Comparison of ENCODE assay signal across 14 cellular contexts in genomic region chr5:95729115-95730010, GRCh38. TPM values are rescaled to one million over a fixed set of nuclear protein-coding genes. Genes with fewer than 3 reads are reported as not detected.
DNase-seq lines count a peak whose midpoint lies in the region; ATAC-seq and TF ChIP-seq lines count a peak whose summit lies in the region.
"Had no signal": no experiment of that assay in that cellular context is flagged by ENCODE, and none has a peak within 500 bp of the region (broad histone marks: within the 10 kb centered on the region; RNA-seq: fewer than 3 reads in every experiment).

No MANE protein-coding gene starts in this region.

- H3K9me3 Mint-ChIP-seq in activated T-cell treated with anti-CD3 and anti-CD28 coated beads, Interleukin-2, amount 50 U/mL, for 24 hours = no peaks in the 10 kb centered on the region
- no peaks in the 10 kb centered on the region for H3K9me3 Mint-ChIP-seq in T-cell
- H3K9me3 Mint-ChIP-seq in activated CD8-positive, alpha-beta memory T cell treated with anti-CD3 and anti-CD28 coated beads, Interleukin-2, amount 10 ng/mL, durations not matched to agents 7 days and 5 days (ENCODE audit: low read depth) = no peaks in the 10 kb centered on the region
- H3K9me3 Mint-ChIP-seq: dendritic cell treated with granulocyte-macrophage colony-stimulating factor and Interleukin-4, amounts not matched to agents 40 ng/mL and 50 ng/mL, for 4 days; T-helper 2 cell treated with Interferon-gamma antibody and Interleukin-4, amounts not matched to agents 5 μg/mL and 100 μg/mL, for 36 hours had no signal

- intact Hi-C loops in spleen (cut with DNase I; ENCODE audit: low total_unique reads) = no loop called here

- H3K4me1 Mint-ChIP-seq in activated T-cell treated with anti-CD3 and anti-CD28 coated beads, Interleukin-2, amount 50 U/mL, for 24 hours (ENCODE audit: low read depth) = peaks cover 57% of the 10 kb centered on the region
- H3K4me1 Mint-ChIP-seq in T-cell = peaks cover 39 to 51% (median 45%) of the 10 kb centered on the region in 3 donors
- peaks cover 17% of the 10 kb centered on the region for H3K4me1 Mint-ChIP-seq in activated CD8-positive, alpha-beta memory T cell treated with anti-CD3 and anti-CD28 coated beads, Interleukin-2, amount 10 ng/mL, durations not matched to agents 7 days and 5 days

- no peak overlapping the region for H3K4me3 ChIP-seq in spleen

- WGBS in spleen, 5 donors = 88 to 92% (median 89%) methylated on average over 8 of the region's 8 CpGs

- H3K9me3 ChIP-seq in spleen = no peaks in the 10 kb centered on the region
- H3K9me3 ChIP-seq: thoracic aorta had no signal

- ATAC-seq in T-cell (replicated peaks in 1 of 4) = no peak
- ATAC-seq in activated CD8-positive, alpha-beta memory T cell treated with anti-CD3 and anti-CD28 coated beads, Interleukin-2, amount 10 ng/mL, durations not matched to agents 7 days and 5 days = no peak
- no peak for ATAC-seq in HG02938 (IDR thresholded peaks at IDR 0.05; ENCODE audit: unreplicated experiment)

- H3K36me3 ChIP-seq in spleen = no peaks in the 10 kb centered on the region
- H3K36me3 ChIP-seq: thoracic aorta had no signal

- H3K4me1 ChIP-seq in spleen = peaks cover 17 to 98% (median 59%) of the 10 kb centered on the region in 6 donors

- no peak for TF ChIP-seq CTCF in spleen (IDR thresholded peaks at IDR 0.05 in 8 of 11, conservative IDR thresholded peaks at IDR 0.05 in 3 of 11)

- CTCF ChIA-PET in T-cell (lab: Charles Lee) = no interaction called here
- CTCF ChIA-PET in activated CD8-positive, alpha-beta memory T cell treated with anti-CD3 and anti-CD28 coated beads, Interleukin-2, amount 10 ng/mL, durations not matched to agents 7 days and 5 days (lab: Charles Lee) = no interaction called here

- TF ChIP-seq POLR2A in spleen (IDR thresholded peaks at IDR 0.05) = no peak

- H3K27me3 ChIP-seq in layer of hippocampus (ENCODE audit: control insufficient read depth, insufficient read depth, low read length) = no peaks in the 10 kb centered on the region
- peaks cover 0 to 17% (median 11%) of the 10 kb centered on the region in 7 donors for H3K27me3 ChIP-seq in spleen (replicated peaks in 1 of 7)

- peaks cover 45% of the 10 kb centered on the region for H3K27me3 Mint-ChIP-seq in activated T-cell treated with anti-CD3 and anti-CD28 coated beads, Interleukin-2, amount 50 U/mL, for 24 hours
- H3K27me3 Mint-ChIP-seq in T-cell = peaks cover 0 to 32% of the 10 kb centered on the region in 2 donors
- H3K27me3 Mint-ChIP-seq in activated CD8-positive, alpha-beta memory T cell treated with anti-CD3 and anti-CD28 coated beads, Interleukin-2, amount 10 ng/mL, durations not matched to agents 7 days and 5 days = peaks cover 64% of the 10 kb centered on the region

- peak overlapping the region; percentile 74 for H3K4me3 Mint-ChIP-seq in activated T-cell treated with anti-CD3 and anti-CD28 coated beads, Interleukin-2, amount 50 U/mL, for 24 hours
- peak overlapping the region in 2 of 3 donors; percentile 78 to 83 for H3K4me3 Mint-ChIP-seq in T-cell
- no peak overlapping the region for H3K4me3 Mint-ChIP-seq in activated CD8-positive, alpha-beta memory T cell treated with anti-CD3 and anti-CD28 coated beads, Interleukin-2, amount 10 ng/mL, durations not matched to agents 7 days and 5 days
- H3K4me3 Mint-ChIP-seq: dendritic cell treated with granulocyte-macrophage colony-stimulating factor and Interleukin-4, amounts not matched to agents 40 ng/mL and 50 ng/mL, for 4 days had no signal

- H3K36me3 Mint-ChIP-seq in activated T-cell treated with anti-CD3 and anti-CD28 coated beads, Interleukin-2, amount 50 U/mL, for 24 hours (ENCODE audit: low read depth) = no peaks in the 10 kb centered on the region
- no peaks in the 10 kb centered on the region for H3K36me3 Mint-ChIP-seq in T-cell
- H3K36me3 Mint-ChIP-seq in activated CD8-positive, alpha-beta memory T cell treated with anti-CD3 and anti-CD28 coated beads, Interleukin-2, amount 10 ng/mL, durations not matched to agents 7 days and 5 days = peaks cover 2% of the 10 kb centered on the region

- POLR2A ChIA-PET in T-cell (lab: Charles Lee) = interaction anchor here in 1 of 2 donors (0.7 kb wide), 1 partner anchor 233 kb away, joined by 3 read pairs; no protein-coding TSS in a partner anchor

- H3K27ac Mint-ChIP-seq in activated T-cell treated with anti-CD3 and anti-CD28 coated beads, Interleukin-2, amount 50 U/mL, for 24 hours = peak overlapping the region; percentile 32
- H3K27ac Mint-ChIP-seq in T-cell = peak overlapping the region in 1 of 2 donors; percentile 71
- no peak overlapping the region for H3K27ac Mint-ChIP-seq in activated CD8-positive, alpha-beta memory T cell treated with anti-CD3 and anti-CD28 coated beads, Interleukin-2, amount 10 ng/mL, durations not matched to agents 7 days and 5 days
- H3K27ac Mint-ChIP-seq: T-helper 2 cell treated with Interferon-gamma antibody and Interleukin-4, amounts not matched to agents 5 μg/mL and 100 μg/mL, for 36 hours had no signal

- no peak for DNase-seq in activated T-cell treated with anti-CD3 and anti-CD28 coated beads, Interleukin-2, amount 50 U/mL, for 24 hours
- DNase-seq in activated T-cell treated with anti-CD3 and anti-CD28 coated beads, Interleukin-2, amount 50 U/mL, for 1 hour = no peak
- DNase-seq in T-cell (no peak), spleen (no peak), RPMI8226 (no peak)
- no peak for DNase-seq in activated CD8-positive, alpha-beta memory T cell treated with anti-CD3 and anti-CD28 coated beads, Interleukin-2, amount 10 ng/mL, durations not matched to agents 7 days and 5 days
- DNase-seq: NCI-H774; stimulated activated CD4-positive, alpha-beta T cell treated with anti-CD3 and anti-CD28 coated beads, Interleukin-4, amount 100 ng/mL, for 24 hours had no signal

- H3K27ac ChIP-seq in layer of hippocampus (ENCODE audit: low read depth, low read length) (peak overlapping the region; percentile 94), spleen (peak overlapping the region in 6 of 8 donors; percentile 59 to 92 (median 90))

RNA-seq across cellular contexts. Expression of gene RHOBTB3, which starts 1.8 kb away (rescaled TPM):
- 1 to 10 TPM; 2.6 to 4.8 (median 3.6) TPM for total RNA-seq in T-cell
- 10 to 100 TPM; 33.2 to 71.1 (median 43.5) TPM for total RNA-seq in spleen
- 1 to 10 TPM; 4.5 to 9.0 (median 5.2) TPM for polyA plus RNA-seq in spleen
- total RNA-seq in activated CD8-positive, alpha-beta memory T cell treated with anti-CD3 and anti-CD28 coated beads, Interleukin-2, amount 10 ng/mL, durations not matched to agents 7 days and 5 days = under 1 TPM; 0.35 to 0.55 TPM

RNA-seq across cellular contexts. Expression of gene SPATA9, which starts 46.6 kb away (rescaled TPM):
- total RNA-seq in T-cell (not detected), spleen (1 to 10 TPM in 3 of 7 donors, under 1 TPM in 3, not detected in 1; 0.23 to 2.1 (median 1.0) TPM)
- 1 to 10 TPM in 2 of 3 donors, under 1 TPM in 1; 0.70 to 2.8 (median 1.1) TPM for polyA plus RNA-seq in spleen
- total RNA-seq in activated CD8-positive, alpha-beta memory T cell treated with anti-CD3 and anti-CD28 coated beads, Interleukin-2, amount 10 ng/mL, durations not matched to agents 7 days and 5 days = not detected
- total RNA-seq: mononuclear cell had no signal

Comparison
In these comparisons a context has a peak if more than half of its experiments do, and no peak if none do; other contexts are left out.
1. RNA of gene RHOBTB3, which starts 1.8 kb away (total RNA-seq): 33.2 to 71.1 TPM in spleen; 2.6 to 4.8 TPM in T-cell and 0.35 to 0.55 TPM in activated CD8-positive, alpha-beta memory T cell treated with anti-CD3 and anti-CD28 coated beads, Interleukin-2, amount 10 ng/mL, durations not matched to agents 7 days and 5 days; every median in the first group is over 4 times any median in the second.